8 cellular contexts compared by ENCODE assay signal in the genomic region with DNA sequence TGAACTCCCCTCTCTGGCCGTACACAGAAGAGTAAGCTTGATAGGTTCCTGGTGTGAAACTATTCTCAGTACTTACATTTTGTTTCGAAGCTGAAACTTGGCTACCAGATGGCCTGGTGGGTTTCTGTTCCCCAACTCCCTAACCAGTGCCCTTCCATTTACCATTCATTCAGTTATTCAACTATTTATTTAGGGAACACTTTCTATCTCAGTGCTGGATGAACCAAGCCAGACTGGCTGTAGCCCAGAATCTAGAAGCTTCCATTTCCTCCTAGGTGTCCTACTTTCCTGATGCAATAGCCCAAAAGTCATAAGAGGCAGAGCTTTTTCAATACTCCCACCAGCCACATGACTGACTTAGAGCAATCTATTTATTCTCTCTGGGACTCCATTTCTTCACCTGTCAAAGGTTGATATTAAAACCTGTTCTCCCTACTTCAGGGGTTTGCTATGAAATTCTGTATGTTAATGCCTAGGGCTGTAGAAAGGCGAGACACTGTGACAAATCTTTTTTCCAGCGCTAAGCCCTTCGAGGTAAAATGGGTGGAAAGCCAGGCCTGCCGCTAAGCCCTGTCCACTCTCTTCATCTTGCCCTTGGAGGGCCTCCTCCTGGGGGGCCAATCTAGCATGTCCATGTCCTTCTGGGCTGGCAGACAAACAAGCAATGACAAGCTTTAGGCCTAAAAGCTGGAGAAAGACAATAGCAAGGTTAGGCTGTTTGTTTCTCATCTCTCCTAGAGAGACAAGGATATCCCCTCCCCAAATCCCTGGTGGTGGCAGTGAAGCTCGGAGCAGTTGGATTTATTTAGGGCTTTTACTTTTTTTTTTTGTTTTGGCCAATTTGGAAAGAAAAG. TPM values are rescaled to one million over a fixed set of nuclear protein-coding genes. Genes with fewer than 3 reads are reported as not detected.
DNase-seq lines count a peak whose midpoint lies in the region; ATAC-seq and TF ChIP-seq lines count a peak whose summit lies in the region.

No MANE protein-coding gene starts in this region.

- TF ChIP-seq POLR2A in uterus (IDR thresholded peaks at IDR 0.05) = no peak
- no peak for TF ChIP-seq POLR2A in GM18505 (IDR thresholded peaks at IDR 0.05; ENCODE audit: borderline replicate concordance, extremely low read depth, insufficient read depth, insufficient read length)

- no peaks in the 10 kb centered on the region for H3K27me3 ChIP-seq in left ventricle myocardium inferior (ENCODE audit: low read depth)
- no peaks in the 10 kb centered on the region for H3K27me3 ChIP-seq in mesendoderm (ENCODE audit: insufficient read depth, low read length, poor library complexity)
- no peaks in the 10 kb centered on the region for H3K27me3 ChIP-seq in uterus

- no peak overlapping the region for H4K8ac ChIP-seq in mesendoderm (ENCODE audit: low read depth, low read length)

- peak overlapping the region; percentile 72 for H3K4ac ChIP-seq in mesendoderm (ENCODE audit: low read depth, low read length)

- intact Hi-C loops in left ventricle myocardium inferior (cut with micrococcal nuclease) (no loop called here), left cardiac atrium (cut with DNase I) (no loop called here), activated B cell treated with CpG ODN at 0.5 μM for 24 hours (cut with micrococcal nuclease) (loop anchor here (10.0 kb wide), 1 partner anchor 1492 kb away; no protein-coding TSS in a partner anchor), uterus (cut with DNase I; ENCODE audit: low total_unique reads) (no loop called here)

- no peaks in the 10 kb centered on the region for H3K79me2 ChIP-seq in mesendoderm (ENCODE audit: control insufficient read depth, insufficient read depth, low read length)

- H3K9ac ChIP-seq in mesendoderm (ENCODE audit: low read length) = no peak overlapping the region

- peak overlapping the region; percentile 78 for H3K18ac ChIP-seq in mesendoderm (ENCODE audit: low read length)

- H3K36me3 ChIP-seq in left ventricle myocardium inferior = no peaks in the 10 kb centered on the region
- H3K36me3 ChIP-seq in mesendoderm (ENCODE audit: control insufficient read depth, insufficient read depth, low read length) = no peaks in the 10 kb centered on the region
- no peaks in the 10 kb centered on the region for H3K36me3 ChIP-seq in uterus

- ATAC-seq in left cardiac atrium = no peak
- no peak for ATAC-seq in activated B cell treated with CpG ODN at 0.5 μM for 24 hours (ENCODE audit: low read depth)
- no peak for ATAC-seq in HG02870 (IDR thresholded peaks at IDR 0.05; ENCODE audit: unreplicated experiment)
- ATAC-seq in GM18505 (IDR thresholded peaks at IDR 0.05; ENCODE audit: unreplicated experiment) = no peak

- H3K9me3 Mint-ChIP-seq in activated B cell treated with CpG ODN at 0.5 μM for 24 hours = no peaks in the 10 kb centered on the region

- DNase-seq in left ventricle myocardium inferior (no peak), left cardiac atrium (no peak), activated B cell treated with CpG ODN at 0.5 μM for 24 hours (no peak), mesendoderm (no peak), uterus (no peak), GM19238 (ENCODE audit: insufficient read length, low spot score) (no peak)

- TF ChIP-seq CTCF in left ventricle myocardium inferior (IDR thresholded peaks at IDR 0.05; ENCODE audit: borderline replicate concordance) (no peak), activated B cell treated with CpG ODN at 0.5 μM for 24 hours (IDR thresholded peaks at IDR 0.05) (no peak), uterus (IDR thresholded peaks at IDR 0.05) (no peak)

- H3K4me1 ChIP-seq in left ventricle myocardium inferior = peaks cover 86% of the 10 kb centered on the region
- peaks cover 21% of the 10 kb centered on the region for H3K4me1 ChIP-seq in mesendoderm (ENCODE audit: control insufficient read depth, low read depth, low read length)
- peaks cover 22 to 34% of the 10 kb centered on the region in 2 donors for H3K4me1 ChIP-seq in uterus

- peaks cover 83% of the 10 kb centered on the region for H3K4me1 Mint-ChIP-seq in activated B cell treated with CpG ODN at 0.5 μM for 24 hours

- peak overlapping the region; percentile 87 for H3K27ac Mint-ChIP-seq in activated B cell treated with CpG ODN at 0.5 μM for 24 hours

- no peak overlapping the region for H3K4me3 ChIP-seq in left ventricle myocardium inferior
- no peak overlapping the region for H3K4me3 ChIP-seq in mesendoderm (ENCODE audit: low read length)
- no peak overlapping the region for H3K4me3 ChIP-seq in uterus

- POLR2A ChIA-PET in activated B cell treated with CpG ODN at 0.5 μM for 24 hours (lab: Charles Lee) = interaction anchor here (0.7 to 4.9 kb wide), 9 partner anchors 8 to 81 kb away, joined by 3 to 31 read pairs (median 7); a partner anchor contains a TSS

- H3K23ac ChIP-seq in mesendoderm (ENCODE audit: low read length) = no peak overlapping the region

- no peak overlapping the region for H2BK15ac ChIP-seq in mesendoderm (replicated peaks; ENCODE audit: low read depth)

- H3K9me3 ChIP-seq in left ventricle myocardium inferior (replicated peaks) = no peaks in the 10 kb centered on the region
- no peaks in the 10 kb centered on the region for H3K9me3 ChIP-seq in uterus

- no peak overlapping the region for H4K5ac ChIP-seq in mesendoderm (ENCODE audit: low read length)

- no CpG with 5 or more reads among the region's 7 CpGs for WGBS in mesendoderm (ENCODE audit: extremely low coverage, insufficient coverage, low lambda C conversion rate)

- H2BK5ac ChIP-seq in mesendoderm (ENCODE audit: low read length) = no peak overlapping the region

- peak overlapping the region; percentile 25 for H3K4me3 Mint-ChIP-seq in activated B cell treated with CpG ODN at 0.5 μM for 24 hours

- no peaks in the 10 kb centered on the region for H3K27me3 Mint-ChIP-seq in activated B cell treated with CpG ODN at 0.5 μM for 24 hours

- H3K36me3 Mint-ChIP-seq in activated B cell treated with CpG ODN at 0.5 μM for 24 hours (ENCODE audit: low read depth) = no peaks in the 10 kb centered on the region

- no peaks in the 10 kb centered on the region for H3K79me1 ChIP-seq in mesendoderm (ENCODE audit: low read length)

- H2AK5ac ChIP-seq in mesendoderm (ENCODE audit: low read length) = no peak overlapping the region

- CTCF ChIA-PET in activated B cell treated with CpG ODN at 0.5 μM for 24 hours (lab: Charles Lee) = interaction anchor here (0.5 to 1.4 kb wide), 4 partner anchors 31 to 89 kb away, joined by 3 to 7 read pairs (median 5); no protein-coding TSS in a partner anchor

- H3K27ac ChIP-seq in left ventricle myocardium inferior (replicated peaks) = peak overlapping the region; percentile 100
- no peak overlapping the region for H3K27ac ChIP-seq in mesendoderm (ENCODE audit: low read depth, low read length)
- peak overlapping the region; percentile 94 to 100 for H3K27ac ChIP-seq in uterus

- H2BK120ac ChIP-seq in mesendoderm (ENCODE audit: low read depth, low read length) = no peak overlapping the region

- peak overlapping the region; percentile 43 for H3K56ac ChIP-seq in mesendoderm (ENCODE audit: low read length)

- H3K4me2 ChIP-seq in mesendoderm (ENCODE audit: low read length) = no peak overlapping the region

RNA-seq across cellular contexts. Expression of a gene that starts 8.2 kb away (rescaled TPM):
- 35.5 TPM for total RNA-seq in left ventricle myocardium inferior
- 10 to 100 TPM; 41.4 to 47.5 TPM for total RNA-seq in left cardiac atrium
- 14.0 and 14.5 TPM in 2 replicates for total RNA-seq in activated B cell treated with CpG ODN at 0.5 μM for 24 hours
- polyA plus RNA-seq in mesendoderm (2013, experiment 1 of 2) = 15.8 TPM
- polyA plus RNA-seq in mesendoderm (2013, experiment 2 of 2) = 15.9 TPM
- total RNA-seq in uterus = 10 to 100 TPM; 15.6 to 60.8 (median 36.6) TPM
